In genomic region chrX:52995135-52995973, GRCh38 we compare ENCODE assay signal across 1 cellular context.
TF ChIP-seq lines count a peak whose summit lies in the region.

No MANE protein-coding gene starts in this region.

TF ChIP-seq in HepG2, 621 proteins besides CTCF, POLR2A, EP300 and RAD21 (continued from another document and continues in another):
- TF ChIP-seq, protein P1, sequence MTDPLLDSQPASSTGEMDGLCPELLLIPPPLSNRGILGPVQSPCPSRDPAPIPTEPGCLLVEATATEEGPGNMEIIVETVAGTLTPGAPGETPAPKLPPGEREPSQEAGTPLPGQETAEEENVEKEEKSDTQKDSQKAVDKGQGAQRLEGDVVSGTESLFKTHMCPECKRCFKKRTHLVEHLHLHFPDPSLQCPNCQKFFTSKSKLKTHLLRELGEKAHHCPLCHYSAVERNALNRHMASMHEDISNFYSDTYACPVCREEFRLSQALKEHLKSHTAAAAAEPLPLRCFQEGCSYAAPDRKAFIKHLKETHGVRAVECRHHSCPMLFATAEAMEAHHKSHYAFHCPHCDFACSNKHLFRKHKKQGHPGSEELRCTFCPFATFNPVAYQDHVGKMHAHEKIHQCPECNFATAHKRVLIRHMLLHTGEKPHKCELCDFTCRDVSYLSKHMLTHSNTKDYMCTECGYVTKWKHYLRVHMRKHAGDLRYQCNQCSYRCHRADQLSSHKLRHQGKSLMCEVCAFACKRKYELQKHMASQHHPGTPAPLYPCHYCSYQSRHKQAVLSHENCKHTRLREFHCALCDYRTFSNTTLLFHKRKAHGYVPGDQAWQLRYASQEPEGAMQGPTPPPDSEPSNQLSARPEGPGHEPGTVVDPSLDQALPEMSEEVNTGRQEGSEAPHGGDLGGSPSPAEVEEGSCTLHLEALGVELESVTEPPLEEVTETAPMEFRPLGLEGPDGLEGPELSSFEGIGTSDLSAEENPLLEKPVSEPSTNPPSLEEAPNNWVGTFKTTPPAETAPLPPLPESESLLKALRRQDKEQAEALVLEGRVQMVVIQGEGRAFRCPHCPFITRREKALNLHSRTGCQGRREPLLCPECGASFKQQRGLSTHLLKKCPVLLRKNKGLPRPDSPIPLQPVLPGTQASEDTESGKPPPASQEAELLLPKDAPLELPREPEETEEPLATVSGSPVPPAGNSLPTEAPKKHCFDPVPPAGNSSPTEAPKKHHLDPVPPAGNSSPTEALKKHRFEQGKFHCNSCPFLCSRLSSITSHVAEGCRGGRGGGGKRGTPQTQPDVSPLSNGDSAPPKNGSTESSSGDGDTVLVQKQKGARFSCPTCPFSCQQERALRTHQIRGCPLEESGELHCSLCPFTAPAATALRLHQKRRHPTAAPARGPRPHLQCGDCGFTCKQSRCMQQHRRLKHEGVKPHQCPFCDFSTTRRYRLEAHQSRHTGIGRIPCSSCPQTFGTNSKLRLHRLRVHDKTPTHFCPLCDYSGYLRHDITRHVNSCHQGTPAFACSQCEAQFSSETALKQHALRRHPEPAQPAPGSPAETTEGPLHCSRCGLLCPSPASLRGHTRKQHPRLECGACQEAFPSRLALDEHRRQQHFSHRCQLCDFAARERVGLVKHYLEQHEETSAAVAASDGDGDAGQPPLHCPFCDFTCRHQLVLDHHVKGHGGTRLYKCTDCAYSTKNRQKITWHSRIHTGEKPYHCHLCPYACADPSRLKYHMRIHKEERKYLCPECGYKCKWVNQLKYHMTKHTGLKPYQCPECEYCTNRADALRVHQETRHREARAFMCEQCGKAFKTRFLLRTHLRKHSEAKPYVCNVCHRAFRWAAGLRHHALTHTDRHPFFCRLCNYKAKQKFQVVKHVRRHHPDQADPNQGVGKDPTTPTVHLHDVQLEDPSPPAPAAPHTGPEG (CRISPR knock-in tag; IDR thresholded peaks at IDR 0.05): no peak
- TF ChIP-seq TCF7L2 (IDR thresholded peaks at IDR 0.05; ENCODE audit: low read depth, low read length) (no peak), MAFG (CRISPR knock-in tag; IDR thresholded peaks at IDR 0.05) (no peak), ATF7-NPFF (CRISPR knock-in tag; IDR thresholded peaks at IDR 0.05; ENCODE audit: low read depth) (no peak), MED8 (CRISPR knock-in tag; IDR thresholded peaks at IDR 0.05; ENCODE audit: insufficient replicate concordance) (no peak), DMAP1 (CRISPR knock-in tag; IDR thresholded peaks at IDR 0.05) (0 out of 2 replicates have a peak, but pooled peaks have one; percentile 19), USF2 (IDR thresholded peaks at IDR 0.05; ENCODE audit: low read depth, low read length) (no peak), USF2 (CRISPR knock-in tag; IDR thresholded peaks at IDR 0.05; ENCODE audit: borderline replicate concordance) (no peak), ZNF775 (CRISPR knock-in tag; IDR thresholded peaks at IDR 0.05; ENCODE audit: borderline replicate concordance) (no peak), ZSCAN25 (CRISPR knock-in tag; IDR thresholded peaks at IDR 0.05) (no peak), ZNF446 (CRISPR knock-in tag; IDR thresholded peaks at IDR 0.05) (no peak), ZNF724P (CRISPR knock-in tag; IDR thresholded peaks at IDR 0.05; ENCODE audit: borderline replicate concordance) (no peak), HOXA7 (CRISPR knock-in tag; IDR thresholded peaks at IDR 0.05) (no peak), SRY (CRISPR knock-in tag; IDR thresholded peaks at IDR 0.05) (0 out of 2 replicates have a peak, but pooled peaks have one; percentile 50), ZNF333 (CRISPR knock-in tag; IDR thresholded peaks at IDR 0.05; ENCODE audit: borderline replicate concordance) (no peak), ZNF570 (CRISPR knock-in tag; IDR thresholded peaks at IDR 0.05; ENCODE audit: borderline replicate concordance) (no peak), ZNF780A (CRISPR knock-in tag; IDR thresholded peaks at IDR 0.05) (no peak), CEBPG (CRISPR knock-in tag; IDR thresholded peaks at IDR 0.05) (no peak), ZBTB39 (CRISPR knock-in tag; IDR thresholded peaks at IDR 0.05) (no peak), ZFX (CRISPR knock-in tag; IDR thresholded peaks at IDR 0.05; ENCODE audit: low read depth) (peak; percentile 78), ZNF556 (CRISPR knock-in tag; IDR thresholded peaks at IDR 0.05; ENCODE audit: borderline replicate concordance) (no peak), ZSCAN20 (CRISPR knock-in tag; IDR thresholded peaks at IDR 0.05; ENCODE audit: borderline replicate concordance) (no peak), HIVEP1 (CRISPR knock-in tag; IDR thresholded peaks at IDR 0.05) (no peak), MXI1 (IDR thresholded peaks at IDR 0.05; ENCODE audit: borderline replicate concordance, low read depth, low read length) (peak; percentile 43; the same call in 1 of the 3 replicates), BRCA1 (CRISPR knock-in tag; IDR thresholded peaks at IDR 0.05) (no peak), SRSF4 (IDR thresholded peaks at IDR 0.05; ENCODE audit: low read depth, low read length, poor library complexity, severe bottlenecking) (no peak), SRSF9 (IDR thresholded peaks at IDR 0.05; ENCODE audit: borderline replicate concordance, insufficient read depth, low read depth, low read length, poor library complexity, severe bottlenecking) (no peak), NFIB (CRISPR knock-in tag; IDR thresholded peaks at IDR 0.05; ENCODE audit: borderline replicate concordance) (no peak), THAP9 (CRISPR knock-in tag; IDR thresholded peaks at IDR 0.05; ENCODE audit: borderline replicate concordance) (no peak; the same call in 1 of the 2 replicates), ZNF761 (CRISPR knock-in tag; conservative IDR thresholded peaks at IDR 0.05) (no peak), ZNF530 (CRISPR knock-in tag; IDR thresholded peaks at IDR 0.05; ENCODE audit: low read depth) (no peak), SALL1 (CRISPR knock-in tag; IDR thresholded peaks at IDR 0.05) (0 out of 2 replicates have a peak, but pooled peaks have one; percentile 11), ZNF672 (CRISPR knock-in tag; IDR thresholded peaks at IDR 0.05) (no peak), PTBP1 (IDR thresholded peaks at IDR 0.05; ENCODE audit: low read depth, low read length, poor library complexity, severe bottlenecking) (no peak), ZNF230 (CRISPR knock-in tag; IDR thresholded peaks at IDR 0.05) (no peak), RXRA (CRISPR knock-in tag; IDR thresholded peaks at IDR 0.05) (no peak), ELF4 (CRISPR knock-in tag; IDR thresholded peaks at IDR 0.05; ENCODE audit: borderline replicate concordance) (no peak), NR3C1 (CRISPR knock-in tag; IDR thresholded peaks at IDR 0.05) (no peak), ARID2 (CRISPR knock-in tag; IDR thresholded peaks at IDR 0.05; ENCODE audit: borderline replicate concordance) (no peak), ZMYM2 (CRISPR knock-in tag; IDR thresholded peaks at IDR 0.05) (no peak), ZNF496 (CRISPR knock-in tag; IDR thresholded peaks at IDR 0.05; ENCODE audit: insufficient replicate concordance) (no peak), FOXP4 (CRISPR knock-in tag; IDR thresholded peaks at IDR 0.05) (no peak), MEIS2 (CRISPR knock-in tag; IDR thresholded peaks at IDR 0.05) (no peak), TAF15 (IDR thresholded peaks at IDR 0.05; ENCODE audit: low read depth, low read length, poor library complexity, severe bottlenecking) (no peak)
- TF ChIP-seq, protein P2, sequence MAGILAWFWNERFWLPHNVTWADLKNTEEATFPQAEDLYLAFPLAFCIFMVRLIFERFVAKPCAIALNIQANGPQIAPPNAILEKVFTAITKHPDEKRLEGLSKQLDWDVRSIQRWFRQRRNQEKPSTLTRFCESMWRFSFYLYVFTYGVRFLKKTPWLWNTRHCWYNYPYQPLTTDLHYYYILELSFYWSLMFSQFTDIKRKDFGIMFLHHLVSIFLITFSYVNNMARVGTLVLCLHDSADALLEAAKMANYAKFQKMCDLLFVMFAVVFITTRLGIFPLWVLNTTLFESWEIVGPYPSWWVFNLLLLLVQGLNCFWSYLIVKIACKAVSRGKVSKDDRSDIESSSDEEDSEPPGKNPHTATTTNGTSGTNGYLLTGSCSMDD (CRISPR knock-in tag; IDR thresholded peaks at IDR 0.05): no peak
- TF ChIP-seq, protein P3, sequence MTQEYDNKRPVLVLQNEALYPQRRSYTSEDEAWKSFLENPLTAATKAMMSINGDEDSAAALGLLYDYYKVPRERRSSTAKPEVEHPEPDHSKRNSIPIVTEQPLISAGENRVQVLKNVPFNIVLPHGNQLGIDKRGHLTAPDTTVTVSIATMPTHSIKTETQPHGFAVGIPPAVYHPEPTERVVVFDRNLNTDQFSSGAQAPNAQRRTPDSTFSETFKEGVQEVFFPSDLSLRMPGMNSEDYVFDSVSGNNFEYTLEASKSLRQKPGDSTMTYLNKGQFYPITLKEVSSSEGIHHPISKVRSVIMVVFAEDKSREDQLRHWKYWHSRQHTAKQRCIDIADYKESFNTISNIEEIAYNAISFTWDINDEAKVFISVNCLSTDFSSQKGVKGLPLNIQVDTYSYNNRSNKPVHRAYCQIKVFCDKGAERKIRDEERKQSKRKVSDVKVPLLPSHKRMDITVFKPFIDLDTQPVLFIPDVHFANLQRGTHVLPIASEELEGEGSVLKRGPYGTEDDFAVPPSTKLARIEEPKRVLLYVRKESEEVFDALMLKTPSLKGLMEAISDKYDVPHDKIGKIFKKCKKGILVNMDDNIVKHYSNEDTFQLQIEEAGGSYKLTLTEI (CRISPR knock-in tag; conservative IDR thresholded peaks at IDR 0.05): no peak
- TF ChIP-seq, protein P4, sequence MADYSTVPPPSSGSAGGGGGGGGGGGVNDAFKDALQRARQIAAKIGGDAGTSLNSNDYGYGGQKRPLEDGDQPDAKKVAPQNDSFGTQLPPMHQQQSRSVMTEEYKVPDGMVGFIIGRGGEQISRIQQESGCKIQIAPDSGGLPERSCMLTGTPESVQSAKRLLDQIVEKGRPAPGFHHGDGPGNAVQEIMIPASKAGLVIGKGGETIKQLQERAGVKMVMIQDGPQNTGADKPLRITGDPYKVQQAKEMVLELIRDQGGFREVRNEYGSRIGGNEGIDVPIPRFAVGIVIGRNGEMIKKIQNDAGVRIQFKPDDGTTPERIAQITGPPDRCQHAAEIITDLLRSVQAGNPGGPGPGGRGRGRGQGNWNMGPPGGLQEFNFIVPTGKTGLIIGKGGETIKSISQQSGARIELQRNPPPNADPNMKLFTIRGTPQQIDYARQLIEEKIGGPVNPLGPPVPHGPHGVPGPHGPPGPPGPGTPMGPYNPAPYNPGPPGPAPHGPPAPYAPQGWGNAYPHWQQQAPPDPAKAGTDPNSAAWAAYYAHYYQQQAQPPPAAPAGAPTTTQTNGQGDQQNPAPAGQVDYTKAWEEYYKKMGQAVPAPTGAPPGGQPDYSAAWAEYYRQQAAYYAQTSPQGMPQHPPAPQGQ (CRISPR knock-in tag; IDR thresholded peaks at IDR 0.05; ENCODE audit: borderline replicate concordance): no peak
